Comparison of ENCODE assay signal across 1 cellular context in genomic region chr6:14697427-14697826, GRCh38.
TF ChIP-seq lines count a peak whose summit lies in the region.

No MANE protein-coding gene starts in this region.

TF ChIP-seq in HEK293, 187 proteins besides CTCF, POLR2A, EP300 and RAD21 (continued from another document and continues in another):
- TF ChIP-seq ZBTB26 (tag by site-specific recombination; optimal IDR thresholded peaks at IDR 0.05), result no peak
- no peak for TF ChIP-seq ZNF837 (tag by site-specific recombination; IDR thresholded peaks at IDR 0.05)
- peak; percentile 69 for TF ChIP-seq ZNF555 (tag by site-specific recombination; conservative IDR thresholded peaks at IDR 0.05)
- TF ChIP-seq HOXA7 (CRISPR knock-in tag; IDR thresholded peaks at IDR 0.05; ENCODE audit: borderline replicate concordance), result no peak
- TF ChIP-seq ZNF488 (tag by site-specific recombination; IDR thresholded peaks at IDR 0.05), result no peak
- TF ChIP-seq ZNF140 (tag by site-specific recombination; IDR thresholded peaks at IDR 0.05), result peak; percentile 80
- no peak for TF ChIP-seq SALL2 (tag by site-specific recombination; IDR thresholded peaks at IDR 0.05; ENCODE audit: borderline replicate concordance)
- no peak for TF ChIP-seq ZNF398 (tag by site-specific recombination; IDR thresholded peaks at IDR 0.05)
- TF ChIP-seq YY2 (tag by site-specific recombination; IDR thresholded peaks at IDR 0.05), result no peak
- TF ChIP-seq ZNF747 (tag by site-specific recombination; IDR thresholded peaks at IDR 0.05), result no peak
- TF ChIP-seq ZNF561 (tag by site-specific recombination; IDR thresholded peaks at IDR 0.05; ENCODE audit: borderline replicate concordance), result no peak
- TF ChIP-seq ZFP3 (tag by site-specific recombination; IDR thresholded peaks at IDR 0.05; ENCODE audit: low read depth), result no peak
- TF ChIP-seq ZNF37A (tag by site-specific recombination; IDR thresholded peaks at IDR 0.05), result no peak
- no peak for TF ChIP-seq ZNF76 (tag by site-specific recombination; IDR thresholded peaks at IDR 0.05; ENCODE audit: borderline replicate concordance, low read depth)
- TF ChIP-seq ZNF433 (tag by site-specific recombination; IDR thresholded peaks at IDR 0.05; ENCODE audit: low read depth), result peak; percentile 76
- TF ChIP-seq ZNF174 (tag by site-specific recombination; IDR thresholded peaks at IDR 0.05), result no peak
- TF ChIP-seq ZNF18 (tag by site-specific recombination; IDR thresholded peaks at IDR 0.05), result no peak
- no peak for TF ChIP-seq ZNF23 (tag by site-specific recombination; IDR thresholded peaks at IDR 0.05; ENCODE audit: borderline replicate concordance)
- TF ChIP-seq KLF8 (tag by site-specific recombination; IDR thresholded peaks at IDR 0.05), result no peak
- no peak for TF ChIP-seq ZNF26 (tag by site-specific recombination; IDR thresholded peaks at IDR 0.05)
- no peak for TF ChIP-seq ZNF660 (tag by site-specific recombination; IDR thresholded peaks at IDR 0.05)
- no peak for TF ChIP-seq ZNF391 (tag by site-specific recombination; IDR thresholded peaks at IDR 0.05; ENCODE audit: borderline replicate concordance, low read depth)
- no peak for TF ChIP-seq ZNF112 (tag by site-specific recombination; IDR thresholded peaks at IDR 0.05)
- TF ChIP-seq ATF2 (tag by site-specific recombination; IDR thresholded peaks at IDR 0.05; ENCODE audit: low read depth), result no peak
- TF ChIP-seq ZNF423 (tag by site-specific recombination; IDR thresholded peaks at IDR 0.05), result no peak
- TF ChIP-seq ZBTB7A (tag by site-specific recombination; IDR thresholded peaks at IDR 0.05; ENCODE audit: low read depth), result no peak
- no peak for TF ChIP-seq ZNF48 (tag by site-specific recombination; IDR thresholded peaks at IDR 0.05)
- 0 out of 2 replicates have a peak, but pooled peaks have one; percentile 54 for TF ChIP-seq ZNF19 (tag by site-specific recombination; IDR thresholded peaks at IDR 0.05; ENCODE audit: low read depth)
- TF ChIP-seq ZNF585B (tag by site-specific recombination; IDR thresholded peaks at IDR 0.05), result no peak
- 0 out of 2 replicates have a peak, but pooled peaks have one; percentile 22 for TF ChIP-seq ZNF514 (tag by site-specific recombination; IDR thresholded peaks at IDR 0.05)
- TF ChIP-seq ZNF558 (tag by site-specific recombination; IDR thresholded peaks at IDR 0.05), result no peak
- no peak for TF ChIP-seq ZNF16 (tag by site-specific recombination; IDR thresholded peaks at IDR 0.05; ENCODE audit: low read depth)
- peak; percentile 63; the same call in 1 of the 2 replicates for TF ChIP-seq KLF7 (tag by site-specific recombination; IDR thresholded peaks at IDR 0.05; ENCODE audit: borderline replicate concordance)
- no peak for TF ChIP-seq ZNF10 (tag by site-specific recombination; IDR thresholded peaks at IDR 0.05)
- no peak for TF ChIP-seq ZNF2 (tag by site-specific recombination; IDR thresholded peaks at IDR 0.05)
- no peak for TF ChIP-seq HOXD13 (CRISPR knock-in tag; IDR thresholded peaks at IDR 0.05; ENCODE audit: borderline replicate concordance)
- TF ChIP-seq ZNF530 (tag by site-specific recombination; IDR thresholded peaks at IDR 0.05; ENCODE audit: low read depth), result peak; percentile 72; the same call in 1 of the 2 replicates
- TF ChIP-seq OSR2 (tag by site-specific recombination; IDR thresholded peaks at IDR 0.05), result no peak
- no peak for TF ChIP-seq ZNF350 (tag by site-specific recombination; IDR thresholded peaks at IDR 0.05)
- TF ChIP-seq ZNF518A (tag by site-specific recombination; conservative IDR thresholded peaks at IDR 0.05; ENCODE audit: low read depth), result peak; percentile 80
- TF ChIP-seq ZNF677 (tag by site-specific recombination; IDR thresholded peaks at IDR 0.05), result no peak
- TF ChIP-seq ZNF645 (tag by site-specific recombination; IDR thresholded peaks at IDR 0.05), result no peak
- no peak for TF ChIP-seq ZBTB44 (tag by site-specific recombination; IDR thresholded peaks at IDR 0.05)
- no peak for TF ChIP-seq ZNF416 (tag by site-specific recombination; IDR thresholded peaks at IDR 0.05)
- TF ChIP-seq ZNF704 (tag by site-specific recombination; IDR thresholded peaks at IDR 0.05), result no peak
- peak; percentile 36; the same call in 1 of the 2 replicates for TF ChIP-seq ZXDB (tag by site-specific recombination; IDR thresholded peaks at IDR 0.05)
- TF ChIP-seq ZNF214 (tag by site-specific recombination; IDR thresholded peaks at IDR 0.05; ENCODE audit: borderline replicate concordance), result no peak; the same call in 1 of the 2 replicates
- no peak for TF ChIP-seq ZNF221 (tag by site-specific recombination; IDR thresholded peaks at IDR 0.05; ENCODE audit: borderline replicate concordance)
